ENCODE assay signal across 8 cellular contexts in the genomic region with DNA sequence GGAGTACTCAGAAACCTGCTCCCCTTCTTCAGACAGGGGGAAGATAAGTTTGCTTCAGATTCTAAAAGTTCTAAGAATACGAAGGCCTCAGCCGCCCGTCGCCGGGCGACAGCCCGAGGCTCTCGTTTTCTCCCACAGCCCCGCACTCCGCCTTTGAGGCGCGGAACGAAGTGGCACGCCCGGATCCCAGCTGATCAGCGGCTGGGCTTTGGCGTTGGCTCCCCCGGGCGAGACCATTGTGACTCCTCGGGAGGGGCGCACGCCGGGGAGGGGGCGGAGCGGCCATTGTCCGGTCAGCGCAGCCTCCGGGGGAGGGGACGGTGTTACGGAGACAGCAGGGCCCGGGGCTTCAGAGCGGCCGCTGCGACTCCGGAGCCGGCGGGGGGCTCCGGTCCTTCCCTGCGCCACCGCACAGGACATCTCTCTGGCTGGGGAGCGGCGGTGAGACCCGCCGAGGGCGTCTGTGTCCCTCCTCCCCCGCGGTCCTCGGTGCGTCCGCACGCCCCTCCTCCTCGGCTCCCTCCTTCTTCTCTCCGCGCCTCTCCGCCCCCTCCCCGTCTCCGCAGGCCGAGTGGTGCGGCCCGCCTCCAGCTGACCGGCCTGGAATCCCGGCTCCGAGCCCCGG.
DNase-seq lines count a peak whose midpoint lies in the region; ATAC-seq lines count a peak whose summit lies in the region.

A gene with protein sequence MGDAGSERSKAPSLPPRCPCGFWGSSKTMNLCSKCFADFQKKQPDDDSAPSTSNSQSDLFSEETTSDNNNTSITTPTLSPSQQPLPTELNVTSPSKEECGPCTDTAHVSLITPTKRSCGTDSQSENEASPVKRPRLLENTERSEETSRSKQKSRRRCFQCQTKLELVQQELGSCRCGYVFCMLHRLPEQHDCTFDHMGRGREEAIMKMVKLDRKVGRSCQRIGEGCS (plus strand): TSS at position 551 of the 625 bp plus-strand sequence. CDS start 219 bp downstream, outside the sequence.

- H3K27me3 ChIP-seq in BLaER1 treated with 17β-estradiol and CSF1 and Interleukin-3, amounts not matched to agents 10 nM and 100 nM = no peaks in the 10 kb centered on the region

- ATAC-seq in GM19372 (IDR thresholded peaks at IDR 0.05; ENCODE audit: low read depth, unreplicated experiment) = peak; percentile 80
- peak; percentile 81 for ATAC-seq in HG03521 (IDR thresholded peaks at IDR 0.05; ENCODE audit: unreplicated experiment)

- peak within 1 kb of the TSS; percentile 84 to 95 (median 90) for H3K4me2 ChIP-seq in BLaER1 treated with 17β-estradiol and CSF1 and Interleukin-3, amounts not matched to agents 10 nM and 100 nM

- H3K4me3 ChIP-seq in BLaER1 treated with 17β-estradiol and CSF1 and Interleukin-3, amounts not matched to agents 10 nM and 100 nM = peak within 1 kb of the TSS; percentile 66 to 86 (median 76)

- peak within 1 kb of the TSS; percentile 88 to 99 (median 94) for H3K9ac ChIP-seq in BLaER1 treated with 17β-estradiol and CSF1 and Interleukin-3, amounts not matched to agents 10 nM and 100 nM

- peaks cover 39 to 44% (median 42%) of the 10 kb centered on the region in 10 experiments for H3K4me1 ChIP-seq in BLaER1 treated with 17β-estradiol and CSF1 and Interleukin-3, amounts not matched to agents 10 nM and 100 nM

- peaks cover 37 to 41% (median 40%) of the 10 kb centered on the region in 11 experiments for H4K20me1 ChIP-seq in BLaER1 treated with 17β-estradiol and CSF1 and Interleukin-3, amounts not matched to agents 10 nM and 100 nM

- DNase-seq in NCI-H69 (lab: John Stamatoyannopoulos, UW) = peak; percentile 99
- peak; percentile 88 for DNase-seq in activated CD4-positive, alpha-beta T cell treated with anti-CD3 and anti-CD28 coated beads, Interleukin-2, amount 50 U/mL, for 1 hour
- DNase-seq in cortex of kidney (lab: John Stamatoyannopoulos, UW) = peak; percentile 72
- peak; percentile 99 for DNase-seq in left kidney (ENCODE audit: low read depth, low spot score)
- DNase-seq in stimulated activated CD4-positive, alpha-beta T cell treated with anti-CD3 and anti-CD28 coated beads, Interleukin-1b, Interleukin-23, amount 100 ng/mL, for 48 hours = peak; percentile 93

- H3K9me3 ChIP-seq in BLaER1 treated with 17β-estradiol and CSF1 and Interleukin-3, amounts not matched to agents 10 nM and 100 nM (replicated peaks in 1 of 11) = no peaks in the 10 kb centered on the region

- H3K27ac ChIP-seq in BLaER1 treated with 17β-estradiol and CSF1 and Interleukin-3, amounts not matched to agents 10 nM and 100 nM = peak within 1 kb of the TSS; percentile 86 to 100 (median 96)

- peaks cover 0 to 27% (median 13%) of the 10 kb centered on the region in 11 experiments; a peak in 11 of 22 replicates for H3K36me3 ChIP-seq in BLaER1 treated with 17β-estradiol and CSF1 and Interleukin-3, amounts not matched to agents 10 nM and 100 nM

Comparison
In these comparisons a context has a peak if more than half of its experiments do, and no peak if none do; other contexts are left out.
1. Peak in every context shown above with its lines: DNase-seq, ATAC-seq, H3K4me3 ChIP-seq and H3K27ac ChIP-seq.